34 cellular contexts compared by ENCODE assay signal in genomic region chr5:124892185-124892848, GRCh38.
"Had no signal": no experiment of that assay in that cellular context is flagged by ENCODE, and none has a peak within 500 bp of the region (broad histone marks: within the 10 kb centered on the region; RNA-seq: fewer than 3 reads in every experiment).

No MANE protein-coding gene starts in this region.

- H3K4me1 Mint-ChIP-seq: activated CD4-positive, alpha-beta memory T cell treated with anti-CD3 and anti-CD28 coated beads, Interleukin-2, amount 10 ng/mL, durations not matched to agents 7 days and 5 days; activated CD8-positive, alpha-beta memory T cell treated with anti-CD3 and anti-CD28 coated beads, Interleukin-2, amount 10 ng/mL, durations not matched to agents 7 days and 5 days; activated naive CD4-positive, alpha-beta T cell treated with anti-CD3 and anti-CD28 coated beads, Interleukin-2, amount 10 ng/mL, durations not matched to agents 7 days and 5 days; activated naive CD8-positive, alpha-beta T cell treated with anti-CD3 and anti-CD28 coated beads, Interleukin-2, amount 50 U/mL, for 24 hours; activated T-helper 17 cell treated with anti-CD3 and anti-CD28 coated beads, Interleukin-2, amount 50 U/mL, for 72 hours had no signal

- H3K36me3 Mint-ChIP-seq: activated CD8-positive, alpha-beta memory T cell treated with anti-CD3 and anti-CD28 coated beads, Interleukin-2, amount 10 ng/mL, durations not matched to agents 7 days and 5 days; activated naive CD4-positive, alpha-beta T cell treated with anti-CD3 and anti-CD28 coated beads, Interleukin-2, amount 10 ng/mL, durations not matched to agents 7 days and 5 days; activated naive CD8-positive, alpha-beta T cell; brain had no signal

- H3K9me3 Mint-ChIP-seq: activated T-cell treated with anti-CD3 and anti-CD28 coated beads, Interleukin-2, amount 50 U/mL, for 72 hours; activated T-helper 17 cell treated with anti-CD3 and anti-CD28 coated beads, Interleukin-2, amount 50 U/mL, for 72 hours had no signal

- H3K27ac ChIP-seq: KMS-11, Peyer's patch, WERI-Rb-1 had no signal

- H3K9ac ChIP-seq: KMS-11 had no signal

- H3K4me3 Mint-ChIP-seq: activated CD4-positive, alpha-beta memory T cell treated with anti-CD3 and anti-CD28 coated beads, Interleukin-2, amount 10 ng/mL, durations not matched to agents 7 days and 5 days; activated CD8-positive, alpha-beta memory T cell treated with anti-CD3 and anti-CD28 coated beads, Interleukin-2, amount 10 ng/mL, durations not matched to agents 7 days and 5 days; activated naive CD4-positive, alpha-beta T cell treated with anti-CD3 and anti-CD28 coated beads, Interleukin-2, amount 10 ng/mL, durations not matched to agents 7 days and 5 days; activated naive CD8-positive, alpha-beta T cell; activated naive CD8-positive, alpha-beta T cell treated with anti-CD3 and anti-CD28 coated beads, Interleukin-2, amount 50 U/mL, for 24 hours; activated T-cell treated with anti-CD3 and anti-CD28 coated beads, Interleukin-2, amount 50 U/mL, for 72 hours; activated T-helper 17 cell treated with anti-CD3 and anti-CD28 coated beads, Interleukin-2, amount 50 U/mL, for 72 hours; brain had no signal

- H3K4me3 ChIP-seq: Peyer's patch had no signal

- H3K4me2 ChIP-seq: KMS-11 had no signal

- H3K36me3 ChIP-seq: Peyer's patch, WERI-Rb-1 had no signal

- ATAC-seq: activated CD8-positive, alpha-beta memory T cell treated with anti-CD3 and anti-CD28 coated beads, Interleukin-2, amount 10 ng/mL, durations not matched to agents 7 days and 5 days; activated naive CD8-positive, alpha-beta T cell treated with anti-CD3 and anti-CD28 coated beads, Interleukin-2, amount 50 U/mL, for 24 hours; activated T-cell treated with anti-CD3 and anti-CD28 coated beads, Interleukin-2, amount 50 U/mL, for 72 hours; activated T-helper 17 cell treated with anti-CD3 and anti-CD28 coated beads, Interleukin-2, amount 50 U/mL, for 72 hours; PC-3; SK-N-SH treated with all-trans-retinoic acid at 6 μM for 48 hours had no signal

- DNase-seq: activated CD4-positive, alpha-beta memory T cell treated with anti-CD3 and anti-CD28 coated beads, Interleukin-2, amount 10 ng/mL, durations not matched to agents 7 days and 5 days; activated CD4-positive, alpha-beta T cell treated with anti-CD3 and anti-CD28 coated beads for 1 hour; activated CD4-positive, alpha-beta T cell treated with anti-CD3 and anti-CD28 coated beads for 48 hours; activated CD4-positive, CD25-positive, alpha-beta regulatory T cell; activated CD8-positive, alpha-beta memory T cell treated with anti-CD3 and anti-CD28 coated beads for 24 hours; activated CD8-positive, alpha-beta memory T cell treated with anti-CD3 and anti-CD28 coated beads, Interleukin-2, amount 10 ng/mL, durations not matched to agents 7 days and 5 days; activated naive CD4-positive, alpha-beta T cell treated with anti-CD3 and anti-CD28 coated beads, Interleukin-2, amount 10 ng/mL, durations not matched to agents 7 days and 5 days; activated naive CD8-positive, alpha-beta T cell treated with anti-CD3 and anti-CD28 coated beads, Interleukin-2, amount 50 U/mL, for 24 hours; activated T-cell treated with anti-CD3 and anti-CD28 coated beads, Interleukin-2, amount 50 U/mL, for 1 hour; activated T-cell treated with anti-CD3 and anti-CD28 coated beads, Interleukin-2, amount 50 U/mL, for 72 hours; anterior cingulate cortex; central memory CD4-positive, alpha-beta T cell; MM.1S; MV-4-11; NCI-H1092; NCI-H1436 treated with DMSO at 0.1 percent for 48 hours; NCI-H1694 treated with DMSO at 0.1 percent for 48 hours; NCI-H2029; NCI-H345; NCI-H524 treated with DMSO at 0.1 percent for 48 hours; NK-92 treated with Interleukin-12 subunit alpha and Interleukin-12 subunit beta, amount 100 ng/mL, for 24 hours; PC-3; Peyer's patch; RPMI8226; SIG-M5; SW 1271; T-helper 1 cell; T1000; WERI-Rb-1 had no signal

- H3K27me3 ChIP-seq: Peyer's patch had no signal

- H3K27ac Mint-ChIP-seq: activated CD4-positive, alpha-beta memory T cell treated with anti-CD3 and anti-CD28 coated beads, Interleukin-2, amount 10 ng/mL, durations not matched to agents 7 days and 5 days; activated CD8-positive, alpha-beta memory T cell treated with anti-CD3 and anti-CD28 coated beads, Interleukin-2, amount 10 ng/mL, durations not matched to agents 7 days and 5 days; activated naive CD4-positive, alpha-beta T cell treated with anti-CD3 and anti-CD28 coated beads, Interleukin-2, amount 10 ng/mL, durations not matched to agents 7 days and 5 days; activated naive CD8-positive, alpha-beta T cell; activated naive CD8-positive, alpha-beta T cell treated with anti-CD3 and anti-CD28 coated beads, Interleukin-2, amount 50 U/mL, for 24 hours; activated T-cell treated with anti-CD3 and anti-CD28 coated beads, Interleukin-2, amount 50 U/mL, for 72 hours; activated T-helper 17 cell treated with anti-CD3 and anti-CD28 coated beads, Interleukin-2, amount 50 U/mL, for 72 hours had no signal

- H3K27me3 Mint-ChIP-seq: activated CD4-positive, alpha-beta memory T cell treated with anti-CD3 and anti-CD28 coated beads, Interleukin-2, amount 10 ng/mL, durations not matched to agents 7 days and 5 days; activated CD8-positive, alpha-beta memory T cell treated with anti-CD3 and anti-CD28 coated beads, Interleukin-2, amount 10 ng/mL, durations not matched to agents 7 days and 5 days; activated naive CD4-positive, alpha-beta T cell treated with anti-CD3 and anti-CD28 coated beads, Interleukin-2, amount 10 ng/mL, durations not matched to agents 7 days and 5 days; activated naive CD8-positive, alpha-beta T cell; activated naive CD8-positive, alpha-beta T cell treated with anti-CD3 and anti-CD28 coated beads, Interleukin-2, amount 50 U/mL, for 24 hours; activated T-helper 17 cell treated with anti-CD3 and anti-CD28 coated beads, Interleukin-2, amount 50 U/mL, for 72 hours had no signal

- H3K9me3 ChIP-seq: Peyer's patch had no signal
